In genomic region chr7:7569113-7569527, GRCh38 we compare ENCODE assay signal across 9 cellular contexts. TPM values are rescaled to one million over a fixed set of nuclear protein-coding genes. Genes with fewer than 3 reads are reported as not detected.
DNase-seq lines count a peak whose midpoint lies in the region; ATAC-seq, FAIRE-seq and TF ChIP-seq lines count a peak whose summit lies in the region.
"Had no signal": no experiment of that assay in that cellular context is flagged by ENCODE, and none has a peak within 500 bp of the region (broad histone marks: within the 10 kb centered on the region; RNA-seq: fewer than 3 reads in every experiment).

No MANE protein-coding gene starts in this region.

- peaks cover 13 to 64% (median 43%) of the 10 kb centered on the region in 4 donors for H3K4me1 ChIP-seq in stomach

- peak overlapping the region; percentile 90 for H3K4me3 Mint-ChIP-seq in activated naive CD8-positive, alpha-beta T cell

- WGBS in stomach, 5 donors = 36 to 51% (median 48%) methylated on average over 5 of the region's 5 CpGs

- H3K36me3 Mint-ChIP-seq in activated naive CD8-positive, alpha-beta T cell = peaks cover 26% of the 10 kb centered on the region

- TF ChIP-seq POLR2A in stomach (IDR thresholded peaks at IDR 0.05) = no peak
- no peak for TF ChIP-seq POLR2A in H54 (IDR thresholded peaks at IDR 0.05; ENCODE audit: low read depth, low read length)

- H3K27me3 ChIP-seq in stomach = no peaks in the 10 kb centered on the region

- DNase-seq in CD1c-positive myeloid dendritic cell (ENCODE audit: extremely low spot score) = peak; percentile 66
- no peak for DNase-seq in stomach
- no peak for DNase-seq in H54 (ENCODE audit: insufficient read length, low spot score)
- no peak for DNase-seq in NCI-H2196 (lab: John Stamatoyannopoulos, UW; ENCODE audit: unreplicated experiment)
- DNase-seq in NCI-H345 (lab: John Stamatoyannopoulos, UW) = no peak

- H3K27ac ChIP-seq in stomach = peak overlapping the region in 4 of 5 donors; percentile 14 to 32 (median 29)

- intact Hi-C loops in stomach (cut with DNase I; ENCODE audit: low total_unique reads) = no loop called here

- H3K9me3 Mint-ChIP-seq in activated naive CD8-positive, alpha-beta T cell (ENCODE audit: low read depth) = no peaks in the 10 kb centered on the region

- H3K36me3 ChIP-seq in stomach = peaks cover 0 to 11% (median 6%) of the 10 kb centered on the region in 4 donors

- H3K9me3 ChIP-seq in stomach = no peaks in the 10 kb centered on the region

- no peak for FAIRE-seq in H54 (lab: Jason Lieb, UNC)
- FAIRE-seq: bronchial epithelial cell had no signal

- H3K4me1 Mint-ChIP-seq in activated naive CD8-positive, alpha-beta T cell (ENCODE audit: low read depth) = peaks cover 57% of the 10 kb centered on the region

- H3K27ac Mint-ChIP-seq in activated naive CD8-positive, alpha-beta T cell = peak overlapping the region; percentile 88

- TF ChIP-seq CTCF in stomach (IDR thresholded peaks at IDR 0.05) = no peak

- ATAC-seq in GM19351 (IDR thresholded peaks at IDR 0.05; ENCODE audit: unreplicated experiment) = peak; percentile 51
- ATAC-seq in HG03442 (IDR thresholded peaks at IDR 0.05; ENCODE audit: unreplicated experiment) = peak; percentile 38

- no peak for TF ChIP-seq EP300 in stomach (IDR thresholded peaks at IDR 0.05)

- H3K4me3 ChIP-seq in stomach = peak overlapping the region in 2 of 4 donors; percentile 76 to 80

- no peaks in the 10 kb centered on the region for H3K27me3 Mint-ChIP-seq in activated naive CD8-positive, alpha-beta T cell

RNA-seq across cellular contexts. Expression of gene MIOS, which starts 2.4 kb away (rescaled TPM):
- 10 to 100 TPM; 10.7 to 82.9 (median 62.4) TPM for total RNA-seq in stomach
- 10 to 100 TPM; 16.3 to 21.8 (median 17.0) TPM for polyA plus RNA-seq in stomach

RNA-seq across cellular contexts. Expression of gene COL28A1, which starts 33.4 kb away (rescaled TPM):
- total RNA-seq in stomach = 10 to 100 TPM in 2 of 5 donors, 1 to 10 TPM in 2, under 1 TPM in 1; 0.58 to 39.7 (median 5.7) TPM
- 1 to 10 TPM; 1.7 to 4.0 (median 2.5) TPM for polyA plus RNA-seq in stomach
- total RNA-seq: bronchial epithelial cell had no signal
